In the genomic region with DNA sequence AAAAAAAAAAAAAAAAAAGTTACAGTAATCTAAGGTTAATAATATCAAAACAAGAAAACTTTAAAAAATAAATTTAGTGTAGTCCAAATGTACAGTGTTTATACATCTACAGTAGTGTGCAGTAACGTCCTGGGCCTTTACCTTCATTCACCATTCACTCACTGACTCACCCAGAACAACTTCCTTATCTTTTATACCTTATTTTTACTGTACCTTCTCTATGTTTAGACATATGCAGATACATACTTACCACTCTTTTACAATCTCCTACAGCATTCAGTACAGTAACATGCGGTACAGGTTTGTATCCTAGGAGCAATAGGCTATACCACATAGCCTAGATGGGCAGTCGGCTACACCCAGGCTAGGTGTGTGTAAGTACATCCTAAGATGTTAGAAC, we compare ENCODE assay signal across 22 cellular contexts.
"Had no signal": no experiment of that assay in that cellular context is flagged by ENCODE, and none has a peak within 500 bp of the region (broad histone marks: within the 10 kb centered on the region; RNA-seq: fewer than 3 reads in every experiment).

No MANE protein-coding gene starts in this region.

- ATAC-seq: gastrocnemius medialis; left lobe of liver; natural killer cell; right lobe of liver; stimulated activated naive B cell treated with anti-CD40 and anti-IgM and Interleukin-4, amounts not matched to agents 10 μg/mL and 1 μg/mL and 100 μg/mL, for 72 hours had no signal

- H3K27ac ChIP-seq: dorsolateral prefrontal cortex, gastrocnemius medialis, parathyroid adenoma, right lobe of liver, suprapubic skin, transverse colon had no signal

- DNase-seq: dorsolateral prefrontal cortex; effector CD4-positive, alpha-beta T cell; foreskin fibroblast; gastrocnemius medialis; head of caudate nucleus; mesendoderm; midbrain; natural killer cell; occipital lobe; right lobe of liver; small intestine; stimulated activated CD4-positive, alpha-beta T cell treated with anti-CD3 and anti-CD28 coated beads, Interleukin-15, amount 100 ng/mL, for 24 hours; stimulated activated CD4-positive, alpha-beta T cell treated with anti-CD3 and anti-CD28 coated beads, Interleukin-2, amount 100 ng/mL, for 48 hours; stimulated activated naive B cell treated with anti-CD40 and anti-IgM and Interleukin-4, amounts not matched to agents 10 μg/mL and 1 μg/mL and 100 μg/mL, for 72 hours; transverse colon had no signal

- H3K27me3 ChIP-seq: dorsolateral prefrontal cortex, gastrocnemius medialis, right lobe of liver, suprapubic skin, transverse colon had no signal

- H3K9me3 ChIP-seq: gastrocnemius medialis, right lobe of liver, suprapubic skin, transverse colon had no signal

- H3K36me3 Mint-ChIP-seq: natural killer cell had no signal

- H3K36me3 ChIP-seq: gastrocnemius medialis, right lobe of liver, suprapubic skin, transverse colon had no signal

- H3K9ac ChIP-seq: parathyroid adenoma had no signal

- H3K4me1 ChIP-seq: right lobe of liver had no signal

- H3K4me3 ChIP-seq: dorsolateral prefrontal cortex, gastrocnemius medialis, right lobe of liver, suprapubic skin, transverse colon had no signal

- H3K27me3 Mint-ChIP-seq: progenitor cell of endocrine pancreas; stimulated activated naive B cell treated with anti-CD40 and anti-IgM and Interleukin-4, amounts not matched to agents 10 μg/mL and 1 μg/mL and 100 μg/mL, for 72 hours; stimulated activated naive CD8-positive, alpha-beta T cell treated with anti-CD3 and anti-CD28 coated beads, Interleukin-15, Interleukin-2, amounts not matched to agents 100 ng/mL and 50 ng/mL, for 24 hours had no signal

- H3K4me3 Mint-ChIP-seq: natural killer cell; stimulated activated naive B cell treated with anti-CD40 and anti-IgM and Interleukin-4, amounts not matched to agents 10 μg/mL and 1 μg/mL and 100 μg/mL, for 72 hours; stimulated activated naive CD8-positive, alpha-beta T cell treated with anti-CD3 and anti-CD28 coated beads, Interleukin-15, Interleukin-2, amounts not matched to agents 100 ng/mL and 50 ng/mL, for 24 hours had no signal

- H2AFZ ChIP-seq: parathyroid adenoma had no signal

- H3K9me3 Mint-ChIP-seq: natural killer cell; stimulated activated naive B cell treated with anti-CD40 and anti-IgM and Interleukin-4, amounts not matched to agents 10 μg/mL and 1 μg/mL and 100 μg/mL, for 72 hours; stimulated activated naive CD8-positive, alpha-beta T cell treated with anti-CD3 and anti-CD28 coated beads, Interleukin-15, Interleukin-2, amounts not matched to agents 100 ng/mL and 50 ng/mL, for 24 hours had no signal

- FAIRE-seq: colon, keratinocyte, small intestine had no signal

- H3K27ac Mint-ChIP-seq: progenitor cell of endocrine pancreas; stimulated activated naive B cell treated with anti-CD40 and anti-IgM and Interleukin-4, amounts not matched to agents 10 μg/mL and 1 μg/mL and 100 μg/mL, for 72 hours; stimulated activated naive CD8-positive, alpha-beta T cell treated with anti-CD3 and anti-CD28 coated beads, Interleukin-15, Interleukin-2, amounts not matched to agents 100 ng/mL and 50 ng/mL, for 24 hours had no signal
